Comparison of ENCODE assay signal across 26 cellular contexts in the genomic region with DNA sequence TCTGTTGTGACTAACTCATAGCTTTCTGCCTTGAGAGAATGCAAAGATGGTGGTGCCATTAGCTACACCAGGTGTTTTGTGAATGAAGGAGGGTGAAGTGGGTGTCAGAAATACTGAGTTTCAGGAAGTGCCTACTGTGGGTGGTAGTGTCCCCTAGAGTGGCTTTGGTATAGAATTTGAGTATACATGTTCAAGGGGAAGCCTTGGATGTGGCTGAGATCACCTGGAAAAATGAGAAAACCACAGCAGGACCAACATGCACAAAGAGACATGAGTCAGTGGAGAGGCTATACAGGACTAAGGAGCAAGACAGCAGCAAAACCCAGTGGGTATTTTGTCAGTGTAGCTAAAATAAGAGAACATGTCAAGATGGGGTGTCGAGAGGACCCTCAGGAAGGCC.
DNase-seq lines count a peak whose midpoint lies in the region; ATAC-seq, FAIRE-seq and TF ChIP-seq lines count a peak whose summit lies in the region.
"Had no signal": no experiment of that assay in that cellular context is flagged by ENCODE, and none has a peak within 500 bp of the region (broad histone marks: within the 10 kb centered on the region; RNA-seq: fewer than 3 reads in every experiment).

No MANE protein-coding gene starts in this region.

- H3K79me2 ChIP-seq in astrocyte (ENCODE audit: insufficient read depth, low read length) (no peaks in the 10 kb centered on the region), PC-3 (ENCODE audit: low read length) (no peaks in the 10 kb centered on the region)

- CTCF ChIA-PET in activated CD4-positive, alpha-beta T cell treated with anti-CD3 and anti-CD28 coated beads for 36 hours (lab: Charles Lee), result no interaction called here
- CTCF ChIA-PET in PC-3 (lab: Charles Lee), result no interaction called here

- peak; percentile 19 for ATAC-seq in activated CD4-positive, alpha-beta T cell treated with anti-CD3 and anti-CD28 coated beads for 36 hours
- ATAC-seq in activated naive CD4-positive, alpha-beta T cell treated with anti-CD3 and anti-CD28 coated beads, Interleukin-2, amount 50 U/mL, for 72 hours, result peak; percentile 34 to 76
- ATAC-seq in PC-3, result no peak
- ATAC-seq: A549, GM12878, GM23338, HCT116 had no signal

- H3K27me3 ChIP-seq in astrocyte (ENCODE audit: insufficient read depth, low read length) (no peaks in the 10 kb centered on the region), PC-3 (ENCODE audit: low read length) (no peaks in the 10 kb centered on the region)
- H3K27me3 ChIP-seq: BE2C; BLaER1 treated with 17β-estradiol and CSF1 and Interleukin-3, amounts not matched to agents 10 nM and 100 nM had no signal

- H3K4me3 Mint-ChIP-seq in activated CD4-positive, alpha-beta T cell treated with anti-CD3 and anti-CD28 coated beads for 36 hours, result no peak overlapping the region
- H3K4me3 Mint-ChIP-seq in activated naive CD8-positive, alpha-beta T cell, result no peak overlapping the region
- H3K4me3 Mint-ChIP-seq in astrocyte (ENCODE audit: unreplicated experiment), result no peak overlapping the region
- H3K4me3 Mint-ChIP-seq: CD14-positive monocyte; CD4-positive, alpha-beta T cell; CD8-positive, alpha-beta memory T cell; GM23338; H9 had no signal

- H3K27me3 Mint-ChIP-seq in activated CD4-positive, alpha-beta T cell treated with anti-CD3 and anti-CD28 coated beads for 36 hours, result no peaks in the 10 kb centered on the region
- H3K27me3 Mint-ChIP-seq in activated naive CD8-positive, alpha-beta T cell, result no peaks in the 10 kb centered on the region
- H3K27me3 Mint-ChIP-seq in astrocyte (ENCODE audit: low read depth, unreplicated experiment), result peaks cover 5% of the 10 kb centered on the region
- H3K27me3 Mint-ChIP-seq: CD4-positive, alpha-beta T cell had no signal

- FAIRE-seq in astrocyte (lab: Jason Lieb, UNC), result peak; percentile 58
- FAIRE-seq: A549, D721Med, GM12878, GM19239 had no signal

- H3K4me1 ChIP-seq in astrocyte (ENCODE audit: insufficient read depth, low read length) (no peaks in the 10 kb centered on the region), PC-3 (ENCODE audit: insufficient read depth, low read length) (no peaks in the 10 kb centered on the region)
- H3K4me1 ChIP-seq: A549; BE2C; BLaER1 treated with 17β-estradiol and CSF1 and Interleukin-3, amounts not matched to agents 10 nM and 100 nM had no signal

- no peaks in the 10 kb centered on the region for H3K9me2 ChIP-seq in PC-3 (replicated peaks; ENCODE audit: low read length)

- peaks cover 2% of the 10 kb centered on the region for H3K36me3 Mint-ChIP-seq in activated CD4-positive, alpha-beta T cell treated with anti-CD3 and anti-CD28 coated beads for 36 hours (ENCODE audit: low read depth)
- H3K36me3 Mint-ChIP-seq in activated naive CD4-positive, alpha-beta T cell treated with anti-CD3 and anti-CD28 coated beads, Interleukin-2, amount 50 U/mL, for 72 hours, result peaks cover 17% of the 10 kb centered on the region in 2 donors
- no peaks in the 10 kb centered on the region for H3K36me3 Mint-ChIP-seq in activated naive CD8-positive, alpha-beta T cell
- no peaks in the 10 kb centered on the region for H3K36me3 Mint-ChIP-seq in astrocyte (ENCODE audit: low read depth, unreplicated experiment)
- H3K36me3 Mint-ChIP-seq: CD14-positive monocyte had no signal

- peaks cover 38% of the 10 kb centered on the region for H3K4me1 Mint-ChIP-seq in activated CD4-positive, alpha-beta T cell treated with anti-CD3 and anti-CD28 coated beads for 36 hours
- H3K4me1 Mint-ChIP-seq in activated naive CD8-positive, alpha-beta T cell (ENCODE audit: low read depth), result peaks cover 31% of the 10 kb centered on the region
- H3K4me1 Mint-ChIP-seq in astrocyte (ENCODE audit: low read depth, unreplicated experiment), result no peaks in the 10 kb centered on the region
- H3K4me1 Mint-ChIP-seq: CD14-positive monocyte; CD8-positive, alpha-beta memory T cell; GM23338; H9 had no signal

- H3K27ac ChIP-seq in astrocyte (ENCODE audit: low read depth, low read length), result no peak overlapping the region
- H3K27ac ChIP-seq in PC-3 (ENCODE audit: low read length), result no peak overlapping the region
- H3K27ac ChIP-seq: A549; BLaER1 treated with 17β-estradiol and CSF1 and Interleukin-3, amounts not matched to agents 10 nM and 100 nM had no signal

- H3K9me3 ChIP-seq in astrocyte (ENCODE audit: insufficient read depth, low read depth, low read length) (no peaks in the 10 kb centered on the region), PC-3 (ENCODE audit: low read length) (no peaks in the 10 kb centered on the region)
- H3K9me3 ChIP-seq: A549, BE2C had no signal

- H3K4me3 ChIP-seq in astrocyte (ENCODE audit: insufficient read depth, low read depth, low read length) (no peak overlapping the region), PC-3 (ENCODE audit: low read length) (no peak overlapping the region)
- H3K4me3 ChIP-seq: A549; BLaER1 treated with 17β-estradiol and CSF1 and Interleukin-3, amounts not matched to agents 10 nM and 100 nM; GM12878; GM23338 had no signal

- H3K4me2 ChIP-seq in astrocyte (ENCODE audit: low read length), result no peak overlapping the region
- no peak overlapping the region for H3K4me2 ChIP-seq in PC-3 (ENCODE audit: low read length)
- H3K4me2 ChIP-seq: A549; BLaER1 treated with 17β-estradiol and CSF1 and Interleukin-3, amounts not matched to agents 10 nM and 100 nM; GM23338 had no signal

- H3K36me3 ChIP-seq in astrocyte (ENCODE audit: insufficient read depth, low read length) (no peaks in the 10 kb centered on the region), PC-3 (ENCODE audit: low read depth, low read length) (no peaks in the 10 kb centered on the region)
- H3K36me3 ChIP-seq: BE2C; BLaER1 treated with 17β-estradiol and CSF1 and Interleukin-3, amounts not matched to agents 10 nM and 100 nM had no signal

- H3K9ac ChIP-seq in astrocyte (ENCODE audit: low read length), result no peak overlapping the region
- no peak overlapping the region for H3K9ac ChIP-seq in PC-3 (ENCODE audit: low read length)
- H3K9ac ChIP-seq: BLaER1 treated with 17β-estradiol and CSF1 and Interleukin-3, amounts not matched to agents 10 nM and 100 nM had no signal

- intact Hi-C loops in activated CD4-positive, alpha-beta T cell treated with anti-CD3 and anti-CD28 coated beads for 36 hours (cut with DNase I, micrococcal nuclease), result no loop called here
- intact Hi-C loops in PC-3 (cut with micrococcal nuclease), result no loop called here

- H3K9me3 Mint-ChIP-seq in activated CD4-positive, alpha-beta T cell treated with anti-CD3 and anti-CD28 coated beads for 36 hours (ENCODE audit: low read depth), result peaks cover 3% of the 10 kb centered on the region
- H3K9me3 Mint-ChIP-seq in activated naive CD4-positive, alpha-beta T cell treated with anti-CD3 and anti-CD28 coated beads, Interleukin-2, amount 50 U/mL, for 72 hours, result peaks cover 11 to 17% of the 10 kb centered on the region in 2 donors
- no peaks in the 10 kb centered on the region for H3K9me3 Mint-ChIP-seq in activated naive CD8-positive, alpha-beta T cell (ENCODE audit: low read depth)
- H3K9me3 Mint-ChIP-seq in astrocyte (ENCODE audit: unreplicated experiment), result peaks cover 2% of the 10 kb centered on the region
- H3K9me3 Mint-ChIP-seq: CD4-positive, alpha-beta T cell had no signal

- H3F3A ChIP-seq in PC-3 (ENCODE audit: low read length, unreplicated experiment), result no peaks in the 10 kb centered on the region

- no peak for DNase-seq in activated CD4-positive, alpha-beta T cell treated with anti-CD3 and anti-CD28 coated beads for 36 hours
- no peak for DNase-seq in activated CD4-positive, alpha-beta T cell treated with anti-CD3 and anti-CD28 coated beads for 4 hours
- no peak for DNase-seq in activated naive CD4-positive, alpha-beta T cell treated with anti-CD3 and anti-CD28 coated beads, Interleukin-2, amount 50 U/mL, for 72 hours (ENCODE audit: low spot score in 2 of 2)
- DNase-seq in activated naive CD4-positive, alpha-beta T cell treated with Interleukin-2 at 50 U/mL for 16 hours, result no peak
- DNase-seq in astrocyte (ENCODE audit: low read depth) (no peak), PC-3 (no peak), inferior parietal cortex (ENCODE audit: extremely low spot score) (no peak)
- DNase-seq: 8988T; ACHN; BE2C; CD4-positive, alpha-beta T cell; CD8-positive, alpha-beta memory T cell; DMS 273 treated with DMSO at 0.1 percent for 48 hours; DMS79; EL; GDM1; H9 had no signal

- POLR2A ChIA-PET in activated CD4-positive, alpha-beta T cell treated with anti-CD3 and anti-CD28 coated beads for 36 hours (lab: Charles Lee), result interaction anchor here (0.5 kb wide), 1 partner anchor 642 kb away, joined by 3 read pairs; no protein-coding TSS in a partner anchor
- POLR2A ChIA-PET in PC-3 (lab: Charles Lee; ENCODE audit: unreplicated experiment), result no interaction called here

- H3K27ac Mint-ChIP-seq in activated CD4-positive, alpha-beta T cell treated with anti-CD3 and anti-CD28 coated beads for 36 hours, result no peak overlapping the region
- H3K27ac Mint-ChIP-seq in activated naive CD4-positive, alpha-beta T cell treated with anti-CD3 and anti-CD28 coated beads, Interleukin-2, amount 50 U/mL, for 72 hours, result no peak overlapping the region
- peak overlapping the region; percentile 95 for H3K27ac Mint-ChIP-seq in activated naive CD8-positive, alpha-beta T cell
- no peak overlapping the region for H3K27ac Mint-ChIP-seq in astrocyte (ENCODE audit: unreplicated experiment)
- H3K27ac Mint-ChIP-seq: CD4-positive, alpha-beta T cell; CD8-positive, alpha-beta memory T cell; GM23338; H9 had no signal

- no TSS peak for BruUV-seq in PC-3 (replicated peaks; lab: Mats Ljungman, UMichigan)

- no peak for TF ChIP-seq CTCF in astrocyte (IDR thresholded peaks at IDR 0.05; ENCODE audit: insufficient read depth, low read depth, low read length)
- TF ChIP-seq CTCF in PC-3 (conservative IDR thresholded peaks at IDR 0.05; ENCODE audit: low read depth, low read length), result no peak

- no peak overlapping the region for H2AFZ ChIP-seq in astrocyte (ENCODE audit: low read depth, low read length)
- no peak overlapping the region for H2AFZ ChIP-seq in PC-3 (ENCODE audit: low read length)
- H2AFZ ChIP-seq: GM23338 had no signal

- H4K20me1 ChIP-seq in astrocyte (ENCODE audit: insufficient read depth, low read length), result no peaks in the 10 kb centered on the region
- H4K20me1 ChIP-seq in PC-3 (ENCODE audit: low read length), result no peaks in the 10 kb centered on the region
- H4K20me1 ChIP-seq: BLaER1 treated with 17β-estradiol and CSF1 and Interleukin-3, amounts not matched to agents 10 nM and 100 nM had no signal
